In the genomic region with DNA sequence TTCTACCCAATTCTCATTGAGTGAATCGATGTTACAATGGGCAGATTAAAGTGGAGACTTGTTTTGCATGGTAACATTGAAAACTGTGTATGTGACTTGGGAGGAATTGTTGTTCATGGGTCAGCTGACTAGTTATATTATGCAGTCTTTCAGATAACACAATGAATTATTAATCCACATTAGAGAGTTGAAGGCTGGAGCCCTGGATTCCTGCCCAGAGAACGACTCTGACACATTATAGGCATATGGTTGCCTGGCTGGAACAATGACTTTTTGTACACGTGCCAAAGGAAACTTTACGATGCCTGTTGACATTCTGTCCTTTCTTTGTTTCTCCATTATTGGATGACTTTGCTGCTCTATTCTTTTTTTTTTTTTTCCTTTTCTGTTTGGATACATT, we compare ENCODE assay signal across 14 cellular contexts. TPM values are rescaled to one million over a fixed set of nuclear protein-coding genes. Genes with fewer than 3 reads are reported as not detected.
DNase-seq lines count a peak whose midpoint lies in the region; ATAC-seq, FAIRE-seq and TF ChIP-seq lines count a peak whose summit lies in the region.
"Had no signal": no experiment of that assay in that cellular context is flagged by ENCODE, and none has a peak within 500 bp of the region (broad histone marks: within the 10 kb centered on the region; RNA-seq: fewer than 3 reads in every experiment).

No MANE protein-coding gene starts in this region.

- H3K4me3 ChIP-seq in SK-N-MC = peak overlapping the region; percentile 26; the same call in 1 of the 2 replicates
- H3K4me3 ChIP-seq: sigmoid colon had no signal

- no peaks in the 10 kb centered on the region for H3K4me1 Mint-ChIP-seq in stimulated activated memory B cell treated with anti-CD40 and anti-IgM and Interleukin-4, amounts not matched to agents 10 μg/mL and 1 μg/mL and 100 μg/mL, for 72 hours

- H3K27ac ChIP-seq in SK-N-MC (peak overlapping the region; percentile 86; the same call in 1 of the 2 replicates), substantia nigra (ENCODE audit: low read depth, low read length, poor library complexity, severe bottlenecking) (peak overlapping the region; percentile 88)
- H3K27ac ChIP-seq: sigmoid colon had no signal

- H3K9ac ChIP-seq in SK-N-MC (ENCODE audit: insufficient read length) = no peak overlapping the region

- no peaks in the 10 kb centered on the region for H3K9me3 ChIP-seq in SK-N-MC (ENCODE audit: low read depth, low read length)
- H3K9me3 ChIP-seq: sigmoid colon had no signal

- no peaks in the 10 kb centered on the region for H3K36me3 Mint-ChIP-seq in stimulated activated memory B cell treated with anti-CD40 and anti-IgM and Interleukin-4, amounts not matched to agents 10 μg/mL and 1 μg/mL and 100 μg/mL, for 72 hours

- FAIRE-seq in frontal cortex (lab: Jason Lieb, UNC) (peak; percentile 98), D721Med (lab: Jason Lieb, UNC) (no peak)

- peaks cover 3% of the 10 kb centered on the region for H3K9me3 Mint-ChIP-seq in stimulated activated memory B cell treated with anti-CD40 and anti-IgM and Interleukin-4, amounts not matched to agents 10 μg/mL and 1 μg/mL and 100 μg/mL, for 72 hours

- no peak overlapping the region for H3K4me3 Mint-ChIP-seq in stimulated activated memory B cell treated with anti-CD40 and anti-IgM and Interleukin-4, amounts not matched to agents 10 μg/mL and 1 μg/mL and 100 μg/mL, for 72 hours

- no peak overlapping the region for H3K27ac Mint-ChIP-seq in stimulated activated memory B cell treated with anti-CD40 and anti-IgM and Interleukin-4, amounts not matched to agents 10 μg/mL and 1 μg/mL and 100 μg/mL, for 72 hours

- TF ChIP-seq CTCF in D721Med (IDR thresholded peaks at IDR 0.05; ENCODE audit: insufficient read depth, missing control alignments) = no peak

- ATAC-seq in stimulated activated memory B cell treated with anti-CD40 and anti-IgM and Interleukin-4, amounts not matched to agents 10 μg/mL and 1 μg/mL and 100 μg/mL, for 72 hours = no peak
- ATAC-seq: left lobe of liver had no signal

- H3K27me3 Mint-ChIP-seq in stimulated activated memory B cell treated with anti-CD40 and anti-IgM and Interleukin-4, amounts not matched to agents 10 μg/mL and 1 μg/mL and 100 μg/mL, for 72 hours = no peaks in the 10 kb centered on the region

- peak; percentile 6 for DNase-seq in DMS 273 (lab: John Stamatoyannopoulos, UW; ENCODE audit: unreplicated experiment)
- DNase-seq in DMS 273 treated with DMSO at 0.1 percent for 48 hours (lab: John Stamatoyannopoulos, UW) = no peak
- no peak for DNase-seq in SK-N-MC (ENCODE audit: low read depth, low spot score)
- DNase-seq in frontal cortex (ENCODE audit: low spot score in 2 of 2) = peak in 1 of 2 donors; percentile 13
- peak in 43 of 49 donors; percentile 3 to 88 (median 53) for DNase-seq in substantia nigra (lab: John Stamatoyannopoulos, UW)
- DNase-seq in D721Med (ENCODE audit: insufficient read length, low spot score) = no peak
- no peak for DNase-seq in NCI-H1436 treated with DMSO at 0.1 percent for 48 hours (lab: John Stamatoyannopoulos, UW)
- DNase-seq: 8988T; activated CD4-positive, CD25-positive, alpha-beta regulatory T cell; activated gamma-delta T cell; sigmoid colon had no signal

- no peaks in the 10 kb centered on the region for H3K36me3 ChIP-seq in SK-N-MC (ENCODE audit: insufficient read depth, low read length)
- H3K36me3 ChIP-seq: sigmoid colon had no signal

RNA-seq across cellular contexts. Expression of a gene that starts 52.3 kb away (rescaled TPM):
- 1.2 TPM for total RNA-seq in frontal cortex
- total RNA-seq: left lobe of liver, RPMI7951 had no signal

Comparison
In these comparisons a context has a peak if more than half of its experiments do, and no peak if none do; other contexts are left out.
1. DNase-seq: peak in DMS 273 (single experiment) and substantia nigra (43 of 49); none in DMS 273 treated with DMSO at 0.1 percent for 48 hours (single experiment), SK-N-MC (single experiment), D721Med (single experiment) and NCI-H1436 treated with DMSO at 0.1 percent for 48 hours (single experiment).